1 cellular context compared by ENCODE assay signal in genomic region chr11:66022401-66023185, GRCh38.
TF ChIP-seq lines count a peak whose summit lies in the region.

No MANE protein-coding gene starts in this region.

TF ChIP-seq in GM23338, 12 proteins besides CTCF, POLR2A, EP300 and RAD21 (continued from another document):
- TF ChIP-seq ZNF462 (CRISPR knock-in tag; IDR thresholded peaks at IDR 0.05) (no peak), NANOG (IDR thresholded peaks at IDR 0.05; ENCODE audit: borderline replicate concordance) (no peak), CREB1 (CRISPR knock-in tag; IDR thresholded peaks at IDR 0.05; ENCODE audit: low read depth) (no peak), ETS1 (IDR thresholded peaks at IDR 0.05) (no peak)
